ENCODE assay signal across 4 cellular contexts in the genomic region with DNA sequence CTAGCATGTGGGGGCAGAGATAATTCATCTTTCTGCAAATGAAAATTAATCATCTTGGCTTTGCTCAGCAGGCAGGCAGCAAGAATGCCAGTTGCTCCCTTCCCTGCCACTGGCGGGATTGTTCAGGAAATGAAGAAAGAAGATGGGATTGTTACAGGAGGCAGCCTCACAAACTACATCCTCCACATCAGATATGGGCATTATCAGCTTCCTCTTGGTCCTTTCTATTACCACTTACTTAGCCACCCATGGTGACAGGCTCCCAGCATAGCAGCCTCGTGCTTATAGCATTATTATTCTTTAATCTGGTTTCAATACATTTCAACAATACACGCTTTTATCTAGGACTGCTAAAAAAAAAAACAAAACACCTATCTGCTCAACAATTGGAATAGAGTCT.
"Had no signal": no experiment of that assay in that cellular context is flagged by ENCODE, and none has a peak within 500 bp of the region (broad histone marks: within the 10 kb centered on the region; RNA-seq: fewer than 3 reads in every experiment).

No MANE protein-coding gene starts in this region.

- H3K4me3 ChIP-seq: K562 had no signal

- DNase-seq: IMR-90, KBM-7 had no signal

- H3K27ac ChIP-seq: HL-60 had no signal
